19 cellular contexts compared by ENCODE assay signal in the genomic region with DNA sequence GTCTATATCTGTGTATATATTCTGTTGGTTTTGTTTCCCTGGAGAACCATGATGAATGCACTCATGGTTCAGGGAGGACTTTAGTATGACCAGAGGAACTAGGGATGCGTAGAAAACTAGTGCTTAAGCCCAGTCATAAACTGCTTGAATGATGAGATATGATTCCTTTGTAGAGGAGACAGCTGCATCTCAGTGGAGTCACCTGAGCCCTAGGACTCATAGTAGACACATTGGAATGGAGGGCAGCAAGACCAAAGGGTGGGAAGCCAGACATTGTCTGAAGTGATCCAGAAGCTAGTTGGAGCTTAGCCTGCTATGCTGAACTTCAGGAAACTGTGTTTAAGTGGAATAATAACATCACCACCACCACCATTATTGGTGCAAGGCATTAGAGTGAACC.
A peak's percentile ranks its signal among the peaks of the same experiment; 100 is the strongest.
DNase-seq lines count a peak whose midpoint lies in the region; ATAC-seq, FAIRE-seq and TF ChIP-seq lines count a peak whose summit lies in the region.
"Had no signal": no experiment of that assay in that cellular context is flagged by ENCODE, and none has a peak within 500 bp of the region (broad histone marks: within the 10 kb centered on the region; RNA-seq: fewer than 3 reads in every experiment).

No MANE protein-coding gene starts in this region.

- H3K27ac Mint-ChIP-seq in activated naive CD8-positive, alpha-beta T cell treated with anti-CD3 and anti-CD28 coated beads for 36 hours, result peak overlapping the region; percentile 20
- H3K27ac Mint-ChIP-seq in activated naive CD8-positive, alpha-beta T cell treated with anti-CD3 and anti-CD28 coated beads, Interleukin-2, amount 50 U/mL, for 24 hours, result no peak overlapping the region
- H3K27ac Mint-ChIP-seq: B cell; CD4-positive, CD25-positive, alpha-beta regulatory T cell; GM23338 had no signal

- H3K4me1 Mint-ChIP-seq in activated naive CD8-positive, alpha-beta T cell treated with anti-CD3 and anti-CD28 coated beads for 36 hours, result no peaks in the 10 kb centered on the region
- no peaks in the 10 kb centered on the region for H3K4me1 Mint-ChIP-seq in activated naive CD8-positive, alpha-beta T cell treated with anti-CD3 and anti-CD28 coated beads, Interleukin-2, amount 50 U/mL, for 24 hours

- H3K4me2 ChIP-seq in endothelial cell of umbilical vein (ENCODE audit: insufficient read depth, low read length), result no peak overlapping the region
- H3K4me2 ChIP-seq: GM23338 had no signal

- no peak overlapping the region for H3K4me3 ChIP-seq in endothelial cell of umbilical vein (replicated peaks in 1 of 3; ENCODE audit: insufficient read depth in 1 of 3, low read depth in 1 of 3, low read length in 3 of 3)
- H3K4me3 ChIP-seq in stomach, result no peak overlapping the region
- H3K4me3 ChIP-seq: GM23338 had no signal

- H3K36me3 Mint-ChIP-seq in activated naive CD8-positive, alpha-beta T cell treated with anti-CD3 and anti-CD28 coated beads for 36 hours, result no peaks in the 10 kb centered on the region
- H3K36me3 Mint-ChIP-seq in activated naive CD8-positive, alpha-beta T cell treated with anti-CD3 and anti-CD28 coated beads, Interleukin-2, amount 50 U/mL, for 24 hours (ENCODE audit: low read depth), result no peaks in the 10 kb centered on the region
- H3K36me3 Mint-ChIP-seq: CD4-positive, CD25-positive, alpha-beta regulatory T cell had no signal

- DNase-seq in activated naive CD8-positive, alpha-beta T cell treated with anti-CD3 and anti-CD28 coated beads for 36 hours, result no peak
- no peak for DNase-seq in activated naive CD8-positive, alpha-beta T cell treated with anti-CD3 and anti-CD28 coated beads, Interleukin-2, amount 50 U/mL, for 24 hours
- DNase-seq in endothelial cell of umbilical vein (ENCODE audit: low read depth, low spot score) (no peak), myocyte (ENCODE audit: low read depth) (peak; percentile 72), stomach (no peak), mesenteric fat pad (ENCODE audit: low spot score) (no peak), middle frontal gyrus (ENCODE audit: extremely low spot score, low spot score) (no peak)
- DNase-seq: Calu3; CD4-positive, CD25-positive, alpha-beta regulatory T cell; DMS53; NCI-H187 treated with DMSO at 0.1 percent for 48 hours; NCI-H526 treated with DMSO at 0.1 percent for 48 hours had no signal

- H4K20me1 ChIP-seq in endothelial cell of umbilical vein (replicated peaks; ENCODE audit: control insufficient read depth, extremely low read depth, insufficient read depth, low read length), result no peaks in the 10 kb centered on the region

- H3K79me2 ChIP-seq in endothelial cell of umbilical vein (ENCODE audit: control insufficient read depth, insufficient read depth, low read length), result no peaks in the 10 kb centered on the region

- WGBS in stomach, 5 donors, result 94 to 97% (median 95%) methylated on average over 1 of the region's 1 CpG

- peak overlapping the region; percentile 21 for H3K27ac ChIP-seq in endothelial cell of umbilical vein (ENCODE audit: insufficient read depth, low read depth, low read length)
- H3K27ac ChIP-seq in stomach, result peak overlapping the region; percentile 7 to 46 (median 19)
- H3K27ac ChIP-seq: 22Rv1, HL-60 had no signal

- TF ChIP-seq EP300 in stomach (IDR thresholded peaks at IDR 0.05), result no peak

- no peaks in the 10 kb centered on the region for H3K9me3 Mint-ChIP-seq in activated naive CD8-positive, alpha-beta T cell treated with anti-CD3 and anti-CD28 coated beads for 36 hours
- no peaks in the 10 kb centered on the region for H3K9me3 Mint-ChIP-seq in activated naive CD8-positive, alpha-beta T cell treated with anti-CD3 and anti-CD28 coated beads, Interleukin-2, amount 50 U/mL, for 24 hours
- H3K9me3 Mint-ChIP-seq: CD4-positive, CD25-positive, alpha-beta regulatory T cell; GM23338 had no signal

- CTCF ChIA-PET in endothelial cell of umbilical vein (lab: Charles Lee), result interaction anchor here (1.4 to 2.2 kb wide), 3 partner anchors 11 to 158 kb away, joined by 5 to 12 read pairs (median 7); no protein-coding TSS in a partner anchor

- ATAC-seq in activated naive CD8-positive, alpha-beta T cell treated with anti-CD3 and anti-CD28 coated beads, Interleukin-2, amount 50 U/mL, for 24 hours, result no peak
- ATAC-seq in GM18907 (IDR thresholded peaks at IDR 0.05; ENCODE audit: unreplicated experiment), result no peak
- ATAC-seq: GM23338, HCT116 had no signal

- dilution Hi-C loops in endothelial cell of umbilical vein (cut with MboI; ENCODE audit: extremely low pct_ligation_motif_present, low sequenced_read_pairs), result no loop called here

- no peak overlapping the region for H3K4me3 Mint-ChIP-seq in activated naive CD8-positive, alpha-beta T cell treated with anti-CD3 and anti-CD28 coated beads for 36 hours
- no peak overlapping the region for H3K4me3 Mint-ChIP-seq in activated naive CD8-positive, alpha-beta T cell treated with anti-CD3 and anti-CD28 coated beads, Interleukin-2, amount 50 U/mL, for 24 hours
- H3K4me3 Mint-ChIP-seq: B cell; CD4-positive, CD25-positive, alpha-beta regulatory T cell; GM23338 had no signal

- POLR2A ChIA-PET in endothelial cell of umbilical vein (lab: Charles Lee), result no interaction called here

- no TSS peak for BruUV-seq in endothelial cell of umbilical vein (replicated peaks; lab: Mats Ljungman, UMichigan)

- no peak for TF ChIP-seq CTCF in endothelial cell of umbilical vein (IDR thresholded peaks at IDR 0.05; ENCODE audit: extremely low read depth in 1 of 2, insufficient read depth in 1 of 2, low read depth in 1 of 2, low read length in 2 of 2)
- no peak for TF ChIP-seq CTCF in stomach (IDR thresholded peaks at IDR 0.05)

- FAIRE-seq in endothelial cell of umbilical vein (lab: Jason Lieb, UNC), result no peak
- FAIRE-seq: HTR-8/SVneo had no signal

- TF ChIP-seq POLR2A in endothelial cell of umbilical vein (IDR thresholded peaks at IDR 0.05; ENCODE audit: low read depth, low read length) (no peak), stomach (IDR thresholded peaks at IDR 0.05) (no peak)

- H2AFZ ChIP-seq in endothelial cell of umbilical vein (ENCODE audit: low read depth, low read length), result peak overlapping the region; percentile 68
- H2AFZ ChIP-seq: GM23338 had no signal

- no peaks in the 10 kb centered on the region for H3K9me1 ChIP-seq in endothelial cell of umbilical vein (replicated peaks; ENCODE audit: control insufficient read depth, extremely low read depth, insufficient read depth, low read length)

- H3K9me3 ChIP-seq in endothelial cell of umbilical vein (replicated peaks; ENCODE audit: control insufficient read depth, insufficient read depth, low read length) (no peaks in the 10 kb centered on the region), stomach (no peaks in the 10 kb centered on the region)

- no peak overlapping the region for H3K9ac ChIP-seq in endothelial cell of umbilical vein (replicated peaks; ENCODE audit: extremely low read depth, insufficient read depth, low read length)

- H3K4me1 ChIP-seq in endothelial cell of umbilical vein (ENCODE audit: control insufficient read depth, extremely low read depth, insufficient read depth, low read length), result peaks cover 31% of the 10 kb centered on the region
- H3K4me1 ChIP-seq in stomach, result peaks cover 9 to 28% (median 18%) of the 10 kb centered on the region in 4 donors

- H3K27me3 ChIP-seq in endothelial cell of umbilical vein (ENCODE audit: control insufficient read depth in 2 of 2, insufficient read depth in 2 of 2, low read length in 2 of 2) (no peaks in the 10 kb centered on the region), stomach (no peaks in the 10 kb centered on the region)

- H3K27me3 Mint-ChIP-seq in activated naive CD8-positive, alpha-beta T cell treated with anti-CD3 and anti-CD28 coated beads for 36 hours, result peaks cover under 1% of the 10 kb centered on the region
- no peaks in the 10 kb centered on the region for H3K27me3 Mint-ChIP-seq in activated naive CD8-positive, alpha-beta T cell treated with anti-CD3 and anti-CD28 coated beads, Interleukin-2, amount 50 U/mL, for 24 hours

- H3K36me3 ChIP-seq in endothelial cell of umbilical vein (ENCODE audit: control insufficient read depth in 2 of 2, extremely low read depth in 1 of 2, insufficient read depth in 2 of 2, low read length in 2 of 2) (no peaks in the 10 kb centered on the region), stomach (no peaks in the 10 kb centered on the region)

- intact Hi-C loops in endothelial cell of umbilical vein (cut with micrococcal nuclease), result loop anchor here (5.0 kb wide), 1 partner anchor 91 kb away; a partner anchor contains a TSS
- intact Hi-C loops in stomach (cut with DNase I; ENCODE audit: low total_unique reads), result no loop called here

TF ChIP-seq in endothelial cell of umbilical vein, 7 proteins besides CTCF, POLR2A, EP300 and RAD21:
- TF ChIP-seq MYC (IDR thresholded peaks at IDR 0.05; ENCODE audit: low read depth, low read length), result no peak
- TF ChIP-seq POLR2AphosphoS5 (IDR thresholded peaks at IDR 0.05; ENCODE audit: insufficient read depth, low read depth, low read length), result no peak
- no peak for TF ChIP-seq FOS (IDR thresholded peaks at IDR 0.05; ENCODE audit: borderline replicate concordance, insufficient read depth, low read length)
- TF ChIP-seq GATA2 (IDR thresholded peaks at IDR 0.05; ENCODE audit: insufficient read depth, insufficient read length, low read depth, low read length), result no peak
- no peak for TF ChIP-seq EZH2 (IDR thresholded peaks at IDR 0.05; ENCODE audit: borderline replicate concordance, low read depth, low read length, severe bottlenecking)
- TF ChIP-seq, protein P1, sequence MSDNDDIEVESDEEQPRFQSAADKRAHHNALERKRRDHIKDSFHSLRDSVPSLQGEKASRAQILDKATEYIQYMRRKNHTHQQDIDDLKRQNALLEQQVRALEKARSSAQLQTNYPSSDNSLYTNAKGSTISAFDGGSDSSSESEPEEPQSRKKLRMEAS (IDR thresholded peaks at IDR 0.05; ENCODE audit: insufficient read depth, insufficient read length), result no peak
- no peak for TF ChIP-seq JUN (IDR thresholded peaks at IDR 0.05; ENCODE audit: borderline replicate concordance, insufficient read depth, insufficient read length, low read depth)
